20 cellular contexts compared by ENCODE assay signal in genomic region chr1:32868806-32869455, GRCh38. TPM values are rescaled to one million over a fixed set of nuclear protein-coding genes. Genes with fewer than 3 reads are reported as not detected.
DNase-seq lines count a peak whose midpoint lies in the region; ATAC-seq and TF ChIP-seq lines count a peak whose summit lies in the region.
"Had no signal": no experiment of that assay in that cellular context is flagged by ENCODE, and none has a peak within 500 bp of the region (broad histone marks: within the 10 kb centered on the region; RNA-seq: fewer than 3 reads in every experiment).

No MANE protein-coding gene starts in this region.

- peak overlapping the region in 1 of 3 donors; percentile 83 for H3K4me3 ChIP-seq in skeletal muscle tissue (ENCODE audit: low read length in 3 of 3)

- intact Hi-C loops in activated T-helper 2 cell treated with anti-CD3 and anti-CD28 coated beads, Interferon-gamma antibody, Interleukin-2, Interleukin-4, amounts not matched to agents 10 μg/mL and 5 μg/mL and 100 μg/mL, durations not matched to agents 14 hours and 24 hours and 36 hours (cut with micrococcal nuclease) = no loop called here

- no peak for TF ChIP-seq POLR2A in GM18505 (IDR thresholded peaks at IDR 0.05; ENCODE audit: borderline replicate concordance, extremely low read depth, insufficient read depth, insufficient read length)

- H3K9me3 Mint-ChIP-seq in activated CD8-positive, alpha-beta memory T cell treated with anti-CD3 and anti-CD28 coated beads, Interleukin-2, amount 10 ng/mL, durations not matched to agents 7 days and 5 days (ENCODE audit: low read depth) = no peaks in the 10 kb centered on the region
- no peaks in the 10 kb centered on the region for H3K9me3 Mint-ChIP-seq in brain
- no peaks in the 10 kb centered on the region for H3K9me3 Mint-ChIP-seq in naive B cell
- H3K9me3 Mint-ChIP-seq in activated T-helper 2 cell treated with anti-CD3 and anti-CD28 coated beads, Interferon-gamma antibody, Interleukin-2, Interleukin-4, amounts not matched to agents 10 μg/mL and 5 μg/mL and 100 μg/mL, durations not matched to agents 14 hours and 24 hours and 36 hours = no peaks in the 10 kb centered on the region
- H3K9me3 Mint-ChIP-seq: activated T-cell treated with anti-CD3 and anti-CD28 coated beads, Interleukin-2, amount 50 U/mL, for 24 hours had no signal

- peaks cover 0 to 13% (median 8%) of the 10 kb centered on the region in 3 donors for H3K36me3 ChIP-seq in skeletal muscle tissue (ENCODE audit: control insufficient read depth in 3 of 3, insufficient read depth in 3 of 3, low read length in 3 of 3)

- no peak for ATAC-seq in activated CD8-positive, alpha-beta memory T cell treated with anti-CD3 and anti-CD28 coated beads, Interleukin-2, amount 10 ng/mL, durations not matched to agents 7 days and 5 days
- ATAC-seq in naive B cell (ENCODE audit: low read depth in 2 of 2) = no peak
- ATAC-seq in GM18505 (IDR thresholded peaks at IDR 0.05; ENCODE audit: unreplicated experiment) = no peak

- CTCF ChIA-PET in activated CD8-positive, alpha-beta memory T cell treated with anti-CD3 and anti-CD28 coated beads, Interleukin-2, amount 10 ng/mL, durations not matched to agents 7 days and 5 days (lab: Charles Lee) = interaction anchor here (0.8 to 1.8 kb wide), 2 partner anchors 157 to 187 kb away, joined by 3 to 7 read pairs; no protein-coding TSS in a partner anchor

- peak overlapping the region; percentile 69 for H3K27ac ChIP-seq in skeletal muscle tissue (ENCODE audit: low read depth, low read length)

- peaks cover 10% of the 10 kb centered on the region for H3K4me1 Mint-ChIP-seq in activated CD8-positive, alpha-beta memory T cell treated with anti-CD3 and anti-CD28 coated beads, Interleukin-2, amount 10 ng/mL, durations not matched to agents 7 days and 5 days
- H3K4me1 Mint-ChIP-seq in brain (peaks cover 51% of the 10 kb centered on the region), naive B cell (peaks cover 30 to 31% (median 31%) of the 10 kb centered on the region in 3 donors)
- peaks cover 5% of the 10 kb centered on the region for H3K4me1 Mint-ChIP-seq in activated T-helper 2 cell treated with anti-CD3 and anti-CD28 coated beads, Interferon-gamma antibody, Interleukin-2, Interleukin-4, amounts not matched to agents 10 μg/mL and 5 μg/mL and 100 μg/mL, durations not matched to agents 14 hours and 24 hours and 36 hours (ENCODE audit: low read depth)

- DNase-seq in activated CD8-positive, alpha-beta memory T cell treated with anti-CD3 and anti-CD28 coated beads for 24 hours = peak; percentile 52
- no peak for DNase-seq in activated CD8-positive, alpha-beta memory T cell treated with anti-CD3 and anti-CD28 coated beads, Interleukin-2, amount 10 ng/mL, durations not matched to agents 7 days and 5 days
- no peak for DNase-seq in naive B cell
- DNase-seq in HK-2 (ENCODE audit: unreplicated experiment) = no peak
- no peak for DNase-seq in activated T-helper 2 cell treated with anti-CD3 and anti-CD28 coated beads, Interferon-gamma antibody, Interleukin-2, Interleukin-4, amounts not matched to agents 10 μg/mL and 5 μg/mL and 100 μg/mL, durations not matched to agents 14 hours and 24 hours and 36 hours (ENCODE audit: low spot score)
- DNase-seq: activated CD4-positive, CD25-positive, alpha-beta regulatory T cell treated with anti-CD3 and anti-CD28 coated beads, Interleukin-2, amount 50 U/mL, for 72 hours; activated naive CD4-positive, alpha-beta T cell treated with anti-CD3 and anti-CD28 coated beads, Interleukin-2, amount 50 U/mL, for 16 hours; activated T-cell treated with anti-CD3 and anti-CD28 coated beads, Interleukin-2, amount 50 U/mL, for 24 hours; Calu3; central memory CD4-positive, alpha-beta T cell; IMR-90; kidney glomerular epithelial cell; mammary epithelial cell; NCI-H1105 treated with DMSO at 0.1 percent for 48 hours; NCI-H2029; NCI-H2227 treated with DMSO at 0.1 percent for 48 hours had no signal

- TF ChIP-seq CTCF in brain (conservative IDR thresholded peaks at IDR 0.05) = no peak

- H3K27me3 Mint-ChIP-seq in activated CD8-positive, alpha-beta memory T cell treated with anti-CD3 and anti-CD28 coated beads, Interleukin-2, amount 10 ng/mL, durations not matched to agents 7 days and 5 days = peaks cover 34% of the 10 kb centered on the region
- peaks cover 4% of the 10 kb centered on the region for H3K27me3 Mint-ChIP-seq in brain
- H3K27me3 Mint-ChIP-seq in naive B cell = peaks cover 16 to 44% (median 39%) of the 10 kb centered on the region in 3 donors
- H3K27me3 Mint-ChIP-seq in activated T-helper 2 cell treated with anti-CD3 and anti-CD28 coated beads, Interferon-gamma antibody, Interleukin-2, Interleukin-4, amounts not matched to agents 10 μg/mL and 5 μg/mL and 100 μg/mL, durations not matched to agents 14 hours and 24 hours and 36 hours (ENCODE audit: low read depth) = peaks cover 30% of the 10 kb centered on the region

- no peaks in the 10 kb centered on the region for H3K27me3 ChIP-seq in skeletal muscle tissue (ENCODE audit: control insufficient read depth in 3 of 3, insufficient read depth in 3 of 3, low read length in 3 of 3)
- H3K27me3 ChIP-seq: dorsolateral prefrontal cortex had no signal

- H3K27ac Mint-ChIP-seq in activated CD8-positive, alpha-beta memory T cell treated with anti-CD3 and anti-CD28 coated beads, Interleukin-2, amount 10 ng/mL, durations not matched to agents 7 days and 5 days = no peak overlapping the region
- peak overlapping the region in 4 of 5 experiments; percentile 26 to 93 (median 86) for H3K27ac Mint-ChIP-seq in brain
- H3K27ac Mint-ChIP-seq in naive B cell = peak overlapping the region in 1 of 6 donors; percentile 49
- H3K27ac Mint-ChIP-seq in activated T-helper 2 cell treated with anti-CD3 and anti-CD28 coated beads, Interferon-gamma antibody, Interleukin-2, Interleukin-4, amounts not matched to agents 10 μg/mL and 5 μg/mL and 100 μg/mL, durations not matched to agents 14 hours and 24 hours and 36 hours = no peak overlapping the region
- H3K27ac Mint-ChIP-seq: activated T-cell treated with anti-CD3 and anti-CD28 coated beads, Interleukin-2, amount 50 U/mL, for 24 hours had no signal

- H3K9ac ChIP-seq in skeletal muscle tissue (ENCODE audit: low read depth in 1 of 3, low read length in 3 of 3) = peak overlapping the region in 1 of 3 donors; percentile 88

- no peaks in the 10 kb centered on the region for H3K9me3 ChIP-seq in skeletal muscle tissue (ENCODE audit: control insufficient read depth in 3 of 3, low read length in 3 of 3)

- H3K4me1 ChIP-seq in skeletal muscle tissue (ENCODE audit: control insufficient read depth in 3 of 3, insufficient read depth in 3 of 3, low read length in 3 of 3) = peaks cover 43 to 48% (median 43%) of the 10 kb centered on the region in 3 donors

- H3K36me3 Mint-ChIP-seq in activated CD8-positive, alpha-beta memory T cell treated with anti-CD3 and anti-CD28 coated beads, Interleukin-2, amount 10 ng/mL, durations not matched to agents 7 days and 5 days = peaks cover 3% of the 10 kb centered on the region
- H3K36me3 Mint-ChIP-seq in brain = peaks cover 21% of the 10 kb centered on the region
- peaks cover 8 to 18% of the 10 kb centered on the region in 2 donors for H3K36me3 Mint-ChIP-seq in naive B cell
- peaks cover 22% of the 10 kb centered on the region for H3K36me3 Mint-ChIP-seq in activated T-helper 2 cell treated with anti-CD3 and anti-CD28 coated beads, Interferon-gamma antibody, Interleukin-2, Interleukin-4, amounts not matched to agents 10 μg/mL and 5 μg/mL and 100 μg/mL, durations not matched to agents 14 hours and 24 hours and 36 hours (ENCODE audit: low read depth)

- no peak overlapping the region for H3K4me3 Mint-ChIP-seq in activated CD8-positive, alpha-beta memory T cell treated with anti-CD3 and anti-CD28 coated beads, Interleukin-2, amount 10 ng/mL, durations not matched to agents 7 days and 5 days
- H3K4me3 Mint-ChIP-seq in brain (peak overlapping the region; percentile 77 to 92 (median 87)), naive B cell (peak overlapping the region; percentile 56 to 83 (median 78))
- no peak overlapping the region for H3K4me3 Mint-ChIP-seq in activated T-helper 2 cell treated with anti-CD3 and anti-CD28 coated beads, Interferon-gamma antibody, Interleukin-2, Interleukin-4, amounts not matched to agents 10 μg/mL and 5 μg/mL and 100 μg/mL, durations not matched to agents 14 hours and 24 hours and 36 hours (ENCODE audit: low read depth)

RNA-seq across cellular contexts. Expression of gene FNDC5, which starts 1.8 kb away (rescaled TPM):
- not detected for total RNA-seq in activated CD8-positive, alpha-beta memory T cell treated with anti-CD3 and anti-CD28 coated beads, Interleukin-2, amount 10 ng/mL, durations not matched to agents 7 days and 5 days
- polyA plus RNA-seq in brain (ENCODE audit: insufficient read depth, low read depth, low replicate concordance) (20.8 TPM), naive B cell (ENCODE audit: low read depth in 6 of 6) (under 1 TPM in 1 of 6 donors, not detected in 5; 0.20 TPM)
- 366 TPM for total RNA-seq in skeletal muscle tissue
- total RNA-seq in activated T-helper 2 cell treated with anti-CD3 and anti-CD28 coated beads, Interferon-gamma antibody, Interleukin-2, Interleukin-4, amounts not matched to agents 10 μg/mL and 5 μg/mL and 100 μg/mL, durations not matched to agents 14 hours and 24 hours and 36 hours = not detected in 2 replicates
- total RNA-seq: Calu3, mammary epithelial cell had no signal
- polyA plus RNA-seq: mammary epithelial cell had no signal

RNA-seq across cellular contexts. Expression of gene HPCA, which starts 17.4 kb away (rescaled TPM):
- total RNA-seq in activated CD8-positive, alpha-beta memory T cell treated with anti-CD3 and anti-CD28 coated beads, Interleukin-2, amount 10 ng/mL, durations not matched to agents 7 days and 5 days = under 1 TPM in 1 of 2 experiments, not detected in 1; 0.35 TPM
- 75.9 TPM for polyA plus RNA-seq in brain (ENCODE audit: insufficient read depth, low read depth, low replicate concordance)
- not detected for polyA plus RNA-seq in naive B cell (ENCODE audit: low read depth in 6 of 6)
- total RNA-seq in skeletal muscle tissue = not detected
- 0.62 TPM in 1 of 2 replicates, not detected in the other for total RNA-seq in activated T-helper 2 cell treated with anti-CD3 and anti-CD28 coated beads, Interferon-gamma antibody, Interleukin-2, Interleukin-4, amounts not matched to agents 10 μg/mL and 5 μg/mL and 100 μg/mL, durations not matched to agents 14 hours and 24 hours and 36 hours
- total RNA-seq: Calu3, IMR-90, mammary epithelial cell had no signal
- polyA plus RNA-seq: mammary epithelial cell had no signal

RNA-seq across cellular contexts. Expression of gene TMEM54, which starts 32.3 kb away (rescaled TPM):
- total RNA-seq in activated CD8-positive, alpha-beta memory T cell treated with anti-CD3 and anti-CD28 coated beads, Interleukin-2, amount 10 ng/mL, durations not matched to agents 7 days and 5 days = not detected
- 51.4 TPM for polyA plus RNA-seq in brain (ENCODE audit: insufficient read depth, low read depth, low replicate concordance)
- polyA plus RNA-seq in naive B cell (ENCODE audit: low read depth in 6 of 6) = not detected
- total RNA-seq in skeletal muscle tissue = 5.2 TPM
- 0.66 and 1.5 TPM in 2 replicates for total RNA-seq in activated T-helper 2 cell treated with anti-CD3 and anti-CD28 coated beads, Interferon-gamma antibody, Interleukin-2, Interleukin-4, amounts not matched to agents 10 μg/mL and 5 μg/mL and 100 μg/mL, durations not matched to agents 14 hours and 24 hours and 36 hours

RNA-seq across cellular contexts. Expression of gene S100PBP, which starts 51.5 kb away (rescaled TPM):
- total RNA-seq in activated CD8-positive, alpha-beta memory T cell treated with anti-CD3 and anti-CD28 coated beads, Interleukin-2, amount 10 ng/mL, durations not matched to agents 7 days and 5 days = 100 to 1,000 TPM in 1 of 2 experiments, 10 to 100 TPM in 1; 85.3 to 102 TPM
- polyA plus RNA-seq in brain (ENCODE audit: insufficient read depth, low read depth, low replicate concordance) (22.8 TPM), naive B cell (ENCODE audit: low read depth in 6 of 6) (10 to 100 TPM in 5 of 6 donors, 1 to 10 TPM in 1; 3.6 to 24.5 (median 16.3) TPM)
- 22.4 TPM for total RNA-seq in skeletal muscle tissue
- 50.2 and 50.5 TPM in 2 replicates for total RNA-seq in activated T-helper 2 cell treated with anti-CD3 and anti-CD28 coated beads, Interferon-gamma antibody, Interleukin-2, Interleukin-4, amounts not matched to agents 10 μg/mL and 5 μg/mL and 100 μg/mL, durations not matched to agents 14 hours and 24 hours and 36 hours

RNA-seq across cellular contexts. Expression of gene YARS1, which starts 51.8 kb away (rescaled TPM):
- 100 to 1,000 TPM; 192 to 238 TPM for total RNA-seq in activated CD8-positive, alpha-beta memory T cell treated with anti-CD3 and anti-CD28 coated beads, Interleukin-2, amount 10 ng/mL, durations not matched to agents 7 days and 5 days
- polyA plus RNA-seq in brain (ENCODE audit: insufficient read depth, low read depth, low replicate concordance) = 150 TPM
- polyA plus RNA-seq in naive B cell (ENCODE audit: low read depth in 6 of 6) = 10 to 100 TPM; 26.0 to 43.9 (median 35.1) TPM
- total RNA-seq in skeletal muscle tissue = 33.9 TPM
- total RNA-seq in activated T-helper 2 cell treated with anti-CD3 and anti-CD28 coated beads, Interferon-gamma antibody, Interleukin-2, Interleukin-4, amounts not matched to agents 10 μg/mL and 5 μg/mL and 100 μg/mL, durations not matched to agents 14 hours and 24 hours and 36 hours = 155 and 172 TPM in 2 replicates

Comparison
In these comparisons a context has a peak if more than half of its experiments do, and no peak if none do; other contexts are left out.
1. H3K27ac Mint-ChIP-seq: peak in brain (4 of 5); none in activated CD8-positive, alpha-beta memory T cell treated with anti-CD3 and anti-CD28 coated beads, Interleukin-2, amount 10 ng/mL, durations not matched to agents 7 days and 5 days (single experiment) and activated T-helper 2 cell treated with anti-CD3 and anti-CD28 coated beads, Interferon-gamma antibody, Interleukin-2, Interleukin-4, amounts not matched to agents 10 μg/mL and 5 μg/mL and 100 μg/mL, durations not matched to agents 14 hours and 24 hours and 36 hours (single experiment).
2. H3K4me3 Mint-ChIP-seq: peak in brain (5 of 5) and naive B cell (8 of 8); none in activated CD8-positive, alpha-beta memory T cell treated with anti-CD3 and anti-CD28 coated beads, Interleukin-2, amount 10 ng/mL, durations not matched to agents 7 days and 5 days (single experiment) and activated T-helper 2 cell treated with anti-CD3 and anti-CD28 coated beads, Interferon-gamma antibody, Interleukin-2, Interleukin-4, amounts not matched to agents 10 μg/mL and 5 μg/mL and 100 μg/mL, durations not matched to agents 14 hours and 24 hours and 36 hours (single experiment).
3. RNA of gene FNDC5, which starts 1.8 kb away (total RNA-seq): 366 TPM in skeletal muscle tissue (single experiment); not detected in activated CD8-positive, alpha-beta memory T cell treated with anti-CD3 and anti-CD28 coated beads, Interleukin-2, amount 10 ng/mL, durations not matched to agents 7 days and 5 days and not detected in activated T-helper 2 cell treated with anti-CD3 and anti-CD28 coated beads, Interferon-gamma antibody, Interleukin-2, Interleukin-4, amounts not matched to agents 10 μg/mL and 5 μg/mL and 100 μg/mL, durations not matched to agents 14 hours and 24 hours and 36 hours; every median in the first group is over 100 times any median in the second.